Comparison of ENCODE assay signal across 7 cellular contexts in the genomic region with DNA sequence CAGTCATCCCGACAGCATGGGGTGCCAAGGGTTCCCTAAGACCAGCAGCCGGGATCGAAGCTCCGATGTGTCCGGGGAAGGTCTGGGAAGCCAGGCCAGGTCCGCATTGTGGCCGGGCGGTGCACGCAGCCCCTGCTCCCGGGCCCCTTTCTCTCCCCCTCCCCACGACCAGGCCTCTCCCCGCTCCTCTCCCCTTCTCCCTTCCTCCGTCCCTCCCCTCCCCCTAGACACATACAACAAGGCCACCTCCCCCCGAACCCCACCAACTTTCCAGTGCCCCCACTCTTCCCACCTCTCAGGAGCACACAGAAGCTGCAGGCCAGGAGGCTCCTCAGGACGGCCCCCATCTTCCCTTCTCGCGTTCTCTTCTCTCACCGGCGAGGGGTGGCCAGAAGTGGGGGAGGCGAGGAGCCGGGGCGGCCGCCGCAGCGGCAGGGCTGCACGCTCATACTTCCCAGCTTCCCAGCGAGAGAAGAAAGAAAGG. TPM values are rescaled to one million over a fixed set of nuclear protein-coding genes. Genes with fewer than 3 reads are reported as not detected.
A peak's percentile ranks its signal among the peaks of the same experiment; 100 is the strongest.
DNase-seq lines count a peak whose midpoint lies in the region; ATAC-seq lines count a peak whose summit lies in the region.

No MANE protein-coding gene starts in this region.

- H3K27ac ChIP-seq in ectodermal cell (ENCODE audit: insufficient read depth, low read depth, low read length, poor library complexity, severe bottlenecking), result peak overlapping the region; percentile 100

- DNase-seq in NCI-H69 (lab: John Stamatoyannopoulos, UW) (peak; percentile 68), mucosa of gallbladder (ENCODE audit: low spot score) (peak; percentile 15), GM19240 (ENCODE audit: insufficient read length, low spot score) (no peak)

- peak overlapping the region; percentile 73 for H3K4me3 ChIP-seq in ectodermal cell (ENCODE audit: insufficient read depth, low read depth, low read length)

- peak; percentile 29 for ATAC-seq in GM18502 (IDR thresholded peaks at IDR 0.05; ENCODE audit: poor library complexity, unreplicated experiment)
- ATAC-seq in HG02759 (IDR thresholded peaks at IDR 0.05; ENCODE audit: unreplicated experiment), result no peak
- ATAC-seq in GM18867 (IDR thresholded peaks at IDR 0.05; ENCODE audit: unreplicated experiment), result no peak

- no peaks in the 10 kb centered on the region for H3K36me3 ChIP-seq in ectodermal cell (ENCODE audit: control insufficient read depth, insufficient read depth, low read length)

- H3K27me3 ChIP-seq in ectodermal cell (ENCODE audit: control insufficient read depth, insufficient read depth, low read length, poor library complexity, severe bottlenecking), result no peaks in the 10 kb centered on the region

- H3K9me3 ChIP-seq in ectodermal cell (ENCODE audit: control insufficient read depth, low read length), result no peaks in the 10 kb centered on the region

- 0% methylated on average over 27 of the region's 27 CpGs for WGBS in ectodermal cell, 2 experiments

- H3K4me1 ChIP-seq in ectodermal cell (ENCODE audit: control insufficient read depth, insufficient read depth, low read length), result peaks cover 13% of the 10 kb centered on the region

RNA-seq across cellular contexts. Expression of a gene that starts 0.4 kb away (rescaled TPM):
- polyA plus RNA-seq in ectodermal cell (2013, experiment 1 of 4), result 38.5 TPM
- polyA plus RNA-seq in ectodermal cell (2013, experiment 2 of 4), result 40.8 TPM
- polyA plus RNA-seq in ectodermal cell (2013, experiment 3 of 4), result 30.3 TPM
- polyA plus RNA-seq in ectodermal cell (2013, experiment 4 of 4), result 38.6 TPM
- 36.3 TPM for total RNA-seq in mucosa of gallbladder
